ENCODE assay signal across 1 cellular context in the genomic region with DNA sequence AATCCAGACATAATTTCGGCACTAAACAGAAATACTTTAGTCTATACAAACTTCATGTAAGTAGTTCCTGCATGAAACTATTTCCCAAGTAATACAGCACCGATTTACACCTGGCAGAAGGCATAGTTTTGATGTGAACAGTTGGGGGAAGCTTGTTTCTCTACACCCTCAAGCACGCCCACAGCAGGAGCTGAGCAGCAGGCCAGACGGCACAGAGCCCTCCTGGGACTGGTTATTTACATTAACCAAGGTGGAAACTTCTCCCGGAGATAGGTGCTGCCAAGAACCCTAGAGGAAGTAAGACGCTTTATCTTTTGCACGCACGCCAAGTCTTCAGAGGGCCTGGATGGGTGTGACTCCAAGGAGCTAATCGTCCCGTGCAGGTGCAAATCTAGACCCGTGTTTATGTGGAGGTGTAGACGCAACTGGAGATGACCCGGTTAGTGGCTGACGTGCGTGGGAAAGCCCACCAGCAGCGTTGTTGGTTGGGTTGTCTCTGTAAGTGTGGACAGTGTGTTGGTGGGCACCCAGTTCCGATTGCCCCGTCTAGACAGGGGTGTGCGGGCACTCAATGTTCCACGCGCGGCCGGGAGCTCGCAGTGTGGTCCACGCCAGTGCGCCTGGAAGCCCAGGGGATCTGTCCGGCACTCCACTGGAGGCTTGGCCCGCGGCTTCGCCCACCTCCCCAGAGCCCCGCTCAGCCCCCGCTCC.
TF ChIP-seq lines count a peak whose summit lies in the region.

No MANE protein-coding gene starts in this region.

TF ChIP-seq in K562, 482 proteins besides CTCF, POLR2A, EP300 and RAD21 (continues in another document):
- TF ChIP-seq PPARD (CRISPR knock-in tag; IDR thresholded peaks at IDR 0.05) (no peak), CBX2 (IDR thresholded peaks at IDR 0.05; ENCODE audit: insufficient read depth, low read length, poor library complexity, severe bottlenecking) (no peak), HSF4 (CRISPR knock-in tag; IDR thresholded peaks at IDR 0.05; ENCODE audit: borderline replicate concordance) (no peak), ZNF699 (CRISPR knock-in tag; IDR thresholded peaks at IDR 0.05; ENCODE audit: insufficient replicate concordance) (no peak), FIP1L1 (IDR thresholded peaks at IDR 0.05; ENCODE audit: low read depth, low read length, poor library complexity, severe bottlenecking) (no peak), ZNF518B (CRISPR knock-in tag; IDR thresholded peaks at IDR 0.05) (no peak), SMAD4 (CRISPR knock-in tag; conservative IDR thresholded peaks at IDR 0.05) (peak; percentile 98), DNMT1 (IDR thresholded peaks at IDR 0.05) (no peak), ELF1 (tag; IDR thresholded peaks at IDR 0.05) (no peak), ZNF830 (CRISPR knock-in tag; IDR thresholded peaks at IDR 0.05) (no peak), PHF8 (IDR thresholded peaks at IDR 0.05; ENCODE audit: borderline replicate concordance, low read length) (no peak), ZNF696 (CRISPR knock-in tag; conservative IDR thresholded peaks at IDR 0.05) (no peak), NR2C1 (IDR thresholded peaks at IDR 0.05) (no peak), NR2C1 (tag; IDR thresholded peaks at IDR 0.05) (no peak), RCOR1 (IDR thresholded peaks at IDR 0.05; ENCODE audit: borderline replicate concordance in 1 of 2, low read depth in 2 of 2, low read length in 2 of 2) (peak; percentile 89 to 99), HOMEZ (CRISPR knock-in tag; IDR thresholded peaks at IDR 0.05) (no peak), ZNF316 (IDR thresholded peaks at IDR 0.05) (no peak), FOXK2 (conservative IDR thresholded peaks at IDR 0.05 in 1 of 2, IDR thresholded peaks at IDR 0.05 in 1 of 2; ENCODE audit: low read depth in 2 of 2) (peak; percentile 96 to 97), IRF1 (CRISPR knock-in tag; IDR thresholded peaks at IDR 0.05; ENCODE audit: borderline replicate concordance) (no peak), CEBPB (tag; IDR thresholded peaks at IDR 0.05) (no peak), NFXL1 (CRISPR knock-in tag; IDR thresholded peaks at IDR 0.05) (no peak)
- TF ChIP-seq, protein P1, sequence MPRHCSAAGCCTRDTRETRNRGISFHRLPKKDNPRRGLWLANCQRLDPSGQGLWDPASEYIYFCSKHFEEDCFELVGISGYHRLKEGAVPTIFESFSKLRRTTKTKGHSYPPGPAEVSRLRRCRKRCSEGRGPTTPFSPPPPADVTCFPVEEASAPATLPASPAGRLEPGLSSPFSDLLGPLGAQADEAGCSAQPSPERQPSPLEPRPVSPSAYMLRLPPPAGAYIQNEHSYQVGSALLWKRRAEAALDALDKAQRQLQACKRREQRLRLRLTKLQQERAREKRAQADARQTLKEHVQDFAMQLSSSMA (CRISPR knock-in tag; IDR thresholded peaks at IDR 0.05) = no peak
- TF ChIP-seq, protein P2, sequence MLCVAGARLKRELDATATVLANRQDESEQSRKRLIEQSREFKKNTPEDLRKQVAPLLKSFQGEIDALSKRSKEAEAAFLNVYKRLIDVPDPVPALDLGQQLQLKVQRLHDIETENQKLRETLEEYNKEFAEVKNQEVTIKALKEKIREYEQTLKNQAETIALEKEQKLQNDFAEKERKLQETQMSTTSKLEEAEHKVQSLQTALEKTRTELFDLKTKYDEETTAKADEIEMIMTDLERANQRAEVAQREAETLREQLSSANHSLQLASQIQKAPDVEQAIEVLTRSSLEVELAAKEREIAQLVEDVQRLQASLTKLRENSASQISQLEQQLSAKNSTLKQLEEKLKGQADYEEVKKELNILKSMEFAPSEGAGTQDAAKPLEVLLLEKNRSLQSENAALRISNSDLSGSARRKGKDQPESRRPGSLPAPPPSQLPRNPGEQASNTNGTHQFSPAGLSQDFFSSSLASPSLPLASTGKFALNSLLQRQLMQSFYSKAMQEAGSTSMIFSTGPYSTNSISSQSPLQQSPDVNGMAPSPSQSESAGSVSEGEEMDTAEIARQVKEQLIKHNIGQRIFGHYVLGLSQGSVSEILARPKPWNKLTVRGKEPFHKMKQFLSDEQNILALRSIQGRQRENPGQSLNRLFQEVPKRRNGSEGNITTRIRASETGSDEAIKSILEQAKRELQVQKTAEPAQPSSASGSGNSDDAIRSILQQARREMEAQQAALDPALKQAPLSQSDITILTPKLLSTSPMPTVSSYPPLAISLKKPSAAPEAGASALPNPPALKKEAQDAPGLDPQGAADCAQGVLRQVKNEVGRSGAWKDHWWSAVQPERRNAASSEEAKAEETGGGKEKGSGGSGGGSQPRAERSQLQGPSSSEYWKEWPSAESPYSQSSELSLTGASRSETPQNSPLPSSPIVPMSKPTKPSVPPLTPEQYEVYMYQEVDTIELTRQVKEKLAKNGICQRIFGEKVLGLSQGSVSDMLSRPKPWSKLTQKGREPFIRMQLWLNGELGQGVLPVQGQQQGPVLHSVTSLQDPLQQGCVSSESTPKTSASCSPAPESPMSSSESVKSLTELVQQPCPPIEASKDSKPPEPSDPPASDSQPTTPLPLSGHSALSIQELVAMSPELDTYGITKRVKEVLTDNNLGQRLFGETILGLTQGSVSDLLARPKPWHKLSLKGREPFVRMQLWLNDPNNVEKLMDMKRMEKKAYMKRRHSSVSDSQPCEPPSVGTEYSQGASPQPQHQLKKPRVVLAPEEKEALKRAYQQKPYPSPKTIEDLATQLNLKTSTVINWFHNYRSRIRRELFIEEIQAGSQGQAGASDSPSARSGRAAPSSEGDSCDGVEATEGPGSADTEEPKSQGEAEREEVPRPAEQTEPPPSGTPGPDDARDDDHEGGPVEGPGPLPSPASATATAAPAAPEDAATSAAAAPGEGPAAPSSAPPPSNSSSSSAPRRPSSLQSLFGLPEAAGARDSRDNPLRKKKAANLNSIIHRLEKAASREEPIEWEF (CRISPR knock-in tag; IDR thresholded peaks at IDR 0.05) = no peak
- TF ChIP-seq, protein P3, sequence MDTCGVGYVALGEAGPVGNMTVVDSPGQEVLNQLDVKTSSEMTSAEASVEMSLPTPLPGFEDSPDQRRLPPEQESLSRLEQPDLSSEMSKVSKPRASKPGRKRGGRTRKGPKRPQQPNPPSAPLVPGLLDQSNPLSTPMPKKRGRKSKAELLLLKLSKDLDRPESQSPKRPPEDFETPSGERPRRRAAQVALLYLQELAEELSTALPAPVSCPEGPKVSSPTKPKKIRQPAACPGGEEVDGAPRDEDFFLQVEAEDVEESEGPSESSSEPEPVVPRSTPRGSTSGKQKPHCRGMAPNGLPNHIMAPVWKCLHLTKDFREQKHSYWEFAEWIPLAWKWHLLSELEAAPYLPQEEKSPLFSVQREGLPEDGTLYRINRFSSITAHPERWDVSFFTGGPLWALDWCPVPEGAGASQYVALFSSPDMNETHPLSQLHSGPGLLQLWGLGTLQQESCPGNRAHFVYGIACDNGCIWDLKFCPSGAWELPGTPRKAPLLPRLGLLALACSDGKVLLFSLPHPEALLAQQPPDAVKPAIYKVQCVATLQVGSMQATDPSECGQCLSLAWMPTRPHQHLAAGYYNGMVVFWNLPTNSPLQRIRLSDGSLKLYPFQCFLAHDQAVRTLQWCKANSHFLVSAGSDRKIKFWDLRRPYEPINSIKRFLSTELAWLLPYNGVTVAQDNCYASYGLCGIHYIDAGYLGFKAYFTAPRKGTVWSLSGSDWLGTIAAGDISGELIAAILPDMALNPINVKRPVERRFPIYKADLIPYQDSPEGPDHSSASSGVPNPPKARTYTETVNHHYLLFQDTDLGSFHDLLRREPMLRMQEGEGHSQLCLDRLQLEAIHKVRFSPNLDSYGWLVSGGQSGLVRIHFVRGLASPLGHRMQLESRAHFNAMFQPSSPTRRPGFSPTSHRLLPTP (IDR thresholded peaks at IDR 0.05; ENCODE audit: borderline replicate concordance, extremely low read depth, insufficient read length) = no peak
- TF ChIP-seq, protein P4, sequence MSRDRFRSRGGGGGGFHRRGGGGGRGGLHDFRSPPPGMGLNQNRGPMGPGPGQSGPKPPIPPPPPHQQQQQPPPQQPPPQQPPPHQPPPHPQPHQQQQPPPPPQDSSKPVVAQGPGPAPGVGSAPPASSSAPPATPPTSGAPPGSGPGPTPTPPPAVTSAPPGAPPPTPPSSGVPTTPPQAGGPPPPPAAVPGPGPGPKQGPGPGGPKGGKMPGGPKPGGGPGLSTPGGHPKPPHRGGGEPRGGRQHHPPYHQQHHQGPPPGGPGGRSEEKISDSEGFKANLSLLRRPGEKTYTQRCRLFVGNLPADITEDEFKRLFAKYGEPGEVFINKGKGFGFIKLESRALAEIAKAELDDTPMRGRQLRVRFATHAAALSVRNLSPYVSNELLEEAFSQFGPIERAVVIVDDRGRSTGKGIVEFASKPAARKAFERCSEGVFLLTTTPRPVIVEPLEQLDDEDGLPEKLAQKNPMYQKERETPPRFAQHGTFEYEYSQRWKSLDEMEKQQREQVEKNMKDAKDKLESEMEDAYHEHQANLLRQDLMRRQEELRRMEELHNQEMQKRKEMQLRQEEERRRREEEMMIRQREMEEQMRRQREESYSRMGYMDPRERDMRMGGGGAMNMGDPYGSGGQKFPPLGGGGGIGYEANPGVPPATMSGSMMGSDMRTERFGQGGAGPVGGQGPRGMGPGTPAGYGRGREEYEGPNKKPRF (IDR thresholded peaks at IDR 0.05; ENCODE audit: low read depth, low read length) = no peak
- TF ChIP-seq, protein P5, sequence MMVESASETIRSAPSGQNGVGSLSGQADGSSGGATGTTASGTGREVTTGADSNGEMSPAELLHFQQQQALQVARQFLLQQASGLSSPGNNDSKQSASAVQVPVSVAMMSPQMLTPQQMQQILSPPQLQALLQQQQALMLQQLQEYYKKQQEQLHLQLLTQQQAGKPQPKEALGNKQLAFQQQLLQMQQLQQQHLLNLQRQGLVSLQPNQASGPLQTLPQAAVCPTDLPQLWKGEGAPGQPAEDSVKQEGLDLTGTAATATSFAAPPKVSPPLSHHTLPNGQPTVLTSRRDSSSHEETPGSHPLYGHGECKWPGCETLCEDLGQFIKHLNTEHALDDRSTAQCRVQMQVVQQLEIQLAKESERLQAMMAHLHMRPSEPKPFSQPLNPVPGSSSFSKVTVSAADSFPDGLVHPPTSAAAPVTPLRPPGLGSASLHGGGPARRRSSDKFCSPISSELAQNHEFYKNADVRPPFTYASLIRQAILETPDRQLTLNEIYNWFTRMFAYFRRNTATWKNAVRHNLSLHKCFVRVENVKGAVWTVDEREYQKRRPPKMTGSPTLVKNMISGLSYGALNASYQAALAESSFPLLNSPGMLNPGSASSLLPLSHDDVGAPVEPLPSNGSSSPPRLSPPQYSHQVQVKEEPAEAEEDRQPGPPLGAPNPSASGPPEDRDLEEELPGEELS (CRISPR knock-in tag; IDR thresholded peaks at IDR 0.05; ENCODE audit: borderline replicate concordance) = no peak
- TF ChIP-seq, protein P6, sequence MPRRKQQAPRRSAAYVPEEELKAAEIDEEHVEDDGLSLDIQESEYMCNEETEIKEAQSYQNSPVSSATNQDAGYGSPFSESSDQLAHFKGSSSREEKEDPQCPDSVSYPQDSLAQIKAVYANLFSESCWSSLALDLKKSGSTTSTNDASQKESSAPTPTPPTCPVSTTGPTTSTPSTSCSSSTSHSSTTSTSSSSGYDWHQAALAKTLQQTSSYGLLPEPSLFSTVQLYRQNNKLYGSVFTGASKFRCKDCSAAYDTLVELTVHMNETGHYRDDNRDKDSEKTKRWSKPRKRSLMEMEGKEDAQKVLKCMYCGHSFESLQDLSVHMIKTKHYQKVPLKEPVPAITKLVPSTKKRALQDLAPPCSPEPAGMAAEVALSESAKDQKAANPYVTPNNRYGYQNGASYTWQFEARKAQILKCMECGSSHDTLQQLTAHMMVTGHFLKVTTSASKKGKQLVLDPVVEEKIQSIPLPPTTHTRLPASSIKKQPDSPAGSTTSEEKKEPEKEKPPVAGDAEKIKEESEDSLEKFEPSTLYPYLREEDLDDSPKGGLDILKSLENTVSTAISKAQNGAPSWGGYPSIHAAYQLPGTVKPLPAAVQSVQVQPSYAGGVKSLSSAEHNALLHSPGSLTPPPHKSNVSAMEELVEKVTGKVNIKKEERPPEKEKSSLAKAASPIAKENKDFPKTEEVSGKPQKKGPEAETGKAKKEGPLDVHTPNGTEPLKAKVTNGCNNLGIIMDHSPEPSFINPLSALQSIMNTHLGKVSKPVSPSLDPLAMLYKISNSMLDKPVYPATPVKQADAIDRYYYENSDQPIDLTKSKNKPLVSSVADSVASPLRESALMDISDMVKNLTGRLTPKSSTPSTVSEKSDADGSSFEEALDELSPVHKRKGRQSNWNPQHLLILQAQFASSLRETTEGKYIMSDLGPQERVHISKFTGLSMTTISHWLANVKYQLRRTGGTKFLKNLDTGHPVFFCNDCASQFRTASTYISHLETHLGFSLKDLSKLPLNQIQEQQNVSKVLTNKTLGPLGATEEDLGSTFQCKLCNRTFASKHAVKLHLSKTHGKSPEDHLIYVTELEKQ (CRISPR knock-in tag; IDR thresholded peaks at IDR 0.05) = no peak
